8 cellular contexts compared by ENCODE assay signal in genomic region chr2:84516234-84516986, GRCh38. TPM values are rescaled to one million over a fixed set of nuclear protein-coding genes. Genes with fewer than 3 reads are reported as not detected.
DNase-seq lines count a peak whose midpoint lies in the region; ATAC-seq and TF ChIP-seq lines count a peak whose summit lies in the region.

DNAH6 (plus strand) TSS chr2:84516498; CDS start chr2:84517827, 1,329 bp downstream.

- H3K27ac ChIP-seq in right cardiac atrium (ENCODE audit: low read length) (no peak within 1 kb of the TSS), prostate gland (peak within 1 kb of the TSS; percentile 24 to 33), upper lobe of right lung (peak within 1 kb of the TSS; percentile 70)

- no peak for TF ChIP-seq POLR2A in prostate gland (IDR thresholded peaks at IDR 0.05)

- peak; percentile 87 for DNase-seq in GM04504 (ENCODE audit: low read depth)
- peak; percentile 95 for DNase-seq in NCI-H128 (lab: John Stamatoyannopoulos, UW; ENCODE audit: unreplicated experiment)
- peak; percentile 78 for DNase-seq in T-helper 9 cell
- peak; percentile 92 for DNase-seq in astrocyte of the cerebellum (ENCODE audit: low read depth)
- DNase-seq in right cardiac atrium = peak; percentile 94 to 98 (median 95)
- DNase-seq in prostate gland (ENCODE audit: low spot score) = peak; percentile 95
- DNase-seq in upper lobe of right lung = peak; percentile 95

- H3K27me3 ChIP-seq in right cardiac atrium (ENCODE audit: control insufficient read depth, insufficient read depth) (no peaks in the 10 kb centered on the region), prostate gland (replicated peaks; ENCODE audit: insufficient read depth) (no peaks in the 10 kb centered on the region), upper lobe of right lung (no peaks in the 10 kb centered on the region)

- H3K36me3 ChIP-seq in prostate gland (no peaks in the 10 kb centered on the region), upper lobe of right lung (no peaks in the 10 kb centered on the region)

- in situ Hi-C loops in astrocyte of the cerebellum (cut with HindIII; ENCODE audit: low sequenced_read_pairs) = no loop called here

- H3K4me3 ChIP-seq in astrocyte of the cerebellum (ENCODE audit: low read depth, low read length) = peak within 1 kb of the TSS; percentile 54
- peak within 1 kb of the TSS; percentile 81 for H3K4me3 ChIP-seq in right cardiac atrium (ENCODE audit: low read length)
- peak within 1 kb of the TSS; percentile 35 to 38 for H3K4me3 ChIP-seq in prostate gland
- H3K4me3 ChIP-seq in upper lobe of right lung = peak within 1 kb of the TSS; percentile 49

- TF ChIP-seq CTCF in astrocyte of the cerebellum (IDR thresholded peaks at IDR 0.05; ENCODE audit: low read depth, low read length, missing control alignments) = no peak
- no peak for TF ChIP-seq CTCF in prostate gland (IDR thresholded peaks at IDR 0.05)
- no peak for TF ChIP-seq CTCF in upper lobe of right lung (IDR thresholded peaks at IDR 0.05)

- ATAC-seq in HG02588 (IDR thresholded peaks at IDR 0.05; ENCODE audit: unreplicated experiment) = peak; percentile 99
- peak; percentile 100 for ATAC-seq in right cardiac atrium
- ATAC-seq in upper lobe of right lung = peak; percentile 100

- intact Hi-C loops in right cardiac atrium (cut with DNase I) = no loop called here
- intact Hi-C loops in prostate gland (cut with DNase I) = no loop called here
- intact Hi-C loops in upper lobe of right lung (cut with DNase I) = no loop called here

- H3K4me1 ChIP-seq in right cardiac atrium (ENCODE audit: control insufficient read depth, insufficient read depth, low read length) (no peaks in the 10 kb centered on the region), prostate gland (replicated peaks) (no peaks in the 10 kb centered on the region), upper lobe of right lung (no peaks in the 10 kb centered on the region)

- WGBS in right cardiac atrium = 9% methylated on average over 31 of the region's 31 CpGs
- 13% methylated on average over 31 of the region's 31 CpGs for WGBS in prostate gland

- no peaks in the 10 kb centered on the region for H3K9me3 ChIP-seq in right cardiac atrium (ENCODE audit: control insufficient read depth, low read length)
- H3K9me3 ChIP-seq in prostate gland = no peaks in the 10 kb centered on the region
- H3K9me3 ChIP-seq in upper lobe of right lung = no peaks in the 10 kb centered on the region

RNA-seq across cellular contexts. Expression of gene DNAH6, which starts in this region (rescaled TPM):
- total RNA-seq in right cardiac atrium (under 1 TPM; 0.26 to 0.60 (median 0.41) TPM), prostate gland (1 to 10 TPM; 1.1 to 4.9 TPM), upper lobe of right lung (1.1 TPM)
- 0.07 TPM for polyA plus RNA-seq in right cardiac atrium

Comparison
In these comparisons a context has a peak if more than half of its experiments do, and no peak if none do; other contexts are left out.
1. Peak in DNase-seq, ATAC-seq and H3K4me3 ChIP-seq in right cardiac atrium; RNA of the gene not detected or under 1 TPM.